ENCODE assay signal across 13 cellular contexts in the genomic region with DNA sequence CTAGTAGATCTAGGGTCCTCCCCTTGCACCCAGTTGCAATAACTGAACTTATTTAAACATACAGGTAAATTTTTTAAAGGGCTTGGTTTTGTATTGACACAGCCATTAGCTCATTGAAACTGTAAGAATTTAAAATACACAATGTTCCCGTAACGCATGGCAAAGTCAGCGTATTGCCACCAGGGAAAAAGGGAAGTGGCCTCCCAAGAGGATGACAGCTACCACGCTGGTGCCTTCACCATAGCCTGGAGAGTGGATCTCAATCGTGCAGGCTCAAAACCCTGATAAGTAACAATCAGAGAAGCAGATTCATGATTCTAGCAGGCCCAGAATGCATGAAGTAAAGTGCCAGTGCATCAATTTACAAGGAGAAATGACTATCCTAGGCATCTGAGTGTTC.
"Had no signal": no experiment of that assay in that cellular context is flagged by ENCODE, and none has a peak within 500 bp of the region (broad histone marks: within the 10 kb centered on the region; RNA-seq: fewer than 3 reads in every experiment).

No MANE protein-coding gene starts in this region.

- H3K9me3 Mint-ChIP-seq: activated CD8-positive, alpha-beta T cell treated with anti-CD3 and anti-CD28 coated beads for 36 hours; T-cell had no signal

- H3K27ac ChIP-seq: breast epithelium, esophagus squamous epithelium, sigmoid colon had no signal

- H3K36me3 ChIP-seq: breast epithelium, esophagus squamous epithelium, sigmoid colon had no signal

- DNase-seq: activated CD4-positive, alpha-beta T cell treated with anti-CD3 and anti-CD28 coated beads for 4 hours; activated CD8-positive, alpha-beta memory T cell treated with anti-CD3 and anti-CD28 coated beads, Interleukin-2, amount 50 U/mL, for 48 hours; activated CD8-positive, alpha-beta T cell treated with anti-CD3 and anti-CD28 coated beads for 36 hours; activated naive CD4-positive, alpha-beta T cell; esophagus squamous epithelium; foreskin fibroblast; sigmoid colon; stimulated activated CD4-positive, alpha-beta T cell treated with anti-CD3 and anti-CD28 coated beads, Interleukin-12 subunit alpha, Interleukin-12 subunit beta, amount 100 ng/mL, for 4 hours; stimulated activated naive CD4-positive, alpha-beta T cell treated with Interleukin-2 at 50 U/mL for 16 hours; trophoblast cell had no signal

- H3K36me3 Mint-ChIP-seq: T-cell had no signal

- H3K27ac Mint-ChIP-seq: activated CD8-positive, alpha-beta T cell treated with anti-CD3 and anti-CD28 coated beads for 36 hours; progenitor cell of endocrine pancreas; T-cell had no signal

- H3K4me3 ChIP-seq: breast epithelium, esophagus squamous epithelium, sigmoid colon had no signal

- H3K27me3 Mint-ChIP-seq: activated CD8-positive, alpha-beta T cell treated with anti-CD3 and anti-CD28 coated beads for 36 hours; progenitor cell of endocrine pancreas; T-cell had no signal

- H3K4me1 Mint-ChIP-seq: T-cell had no signal

- H3K4me1 ChIP-seq: breast epithelium, esophagus squamous epithelium, sigmoid colon had no signal

- ATAC-seq: activated CD8-positive, alpha-beta T cell treated with anti-CD3 and anti-CD28 coated beads for 36 hours; T-cell had no signal

- H3K4me3 Mint-ChIP-seq: activated CD8-positive, alpha-beta T cell treated with anti-CD3 and anti-CD28 coated beads for 36 hours; T-cell had no signal

- H3K9me3 ChIP-seq: breast epithelium, esophagus squamous epithelium, sigmoid colon had no signal

- H3K27me3 ChIP-seq: breast epithelium, esophagus squamous epithelium, sigmoid colon had no signal
